Comparison of ENCODE assay signal across 18 cellular contexts in genomic region chr11:91178366-91178765, GRCh38.
A peak's percentile ranks its signal among the peaks of the same experiment; 100 is the strongest.
DNase-seq lines count a peak whose midpoint lies in the region; ATAC-seq, FAIRE-seq and TF ChIP-seq lines count a peak whose summit lies in the region.
"Had no signal": no experiment of that assay in that cellular context is flagged by ENCODE, and none has a peak within 500 bp of the region (broad histone marks: within the 10 kb centered on the region; RNA-seq: fewer than 3 reads in every experiment).

No MANE protein-coding gene starts in this region.

- POLR2A ChIA-PET in A549 (lab: Yijun Ruan, JAX), result no interaction called here

- TF ChIP-seq CTCF in A549 (IDR thresholded peaks at IDR 0.05) (no peak), brain microvascular endothelial cell (IDR thresholded peaks at IDR 0.05; ENCODE audit: low read depth, low read length, missing control alignments) (no peak), fibroblast of mammary gland (conservative IDR thresholded peaks at IDR 0.05; ENCODE audit: control insufficient read depth, insufficient read depth, low read depth, low read length) (no peak)

- no peak for TF ChIP-seq EP300 in A549 (IDR thresholded peaks at IDR 0.05)

- H3K4me1 ChIP-seq in A549, result 0 out of 3 replicates have a peak, but pooled peaks cover 3% of the 10 kb centered on the region
- no peaks in the 10 kb centered on the region for H3K4me1 ChIP-seq in right cardiac atrium (ENCODE audit: control insufficient read depth, insufficient read depth, low read length)
- H3K4me1 ChIP-seq: BE2C had no signal

- no peaks in the 10 kb centered on the region for H3K9me3 ChIP-seq in A549
- no peaks in the 10 kb centered on the region for H3K9me3 ChIP-seq in right cardiac atrium (ENCODE audit: control insufficient read depth, low read length)
- H3K9me3 ChIP-seq: BE2C had no signal

- in situ Hi-C loops in brain microvascular endothelial cell (cut with HindIII; ENCODE audit: low pct_ligation_motif_present, low sequenced_read_pairs), result no loop called here

- TF ChIP-seq POLR2A in A549 (IDR thresholded peaks at IDR 0.05; ENCODE audit: low read length), result no peak
- no peak for TF ChIP-seq POLR2A in GM18505 (IDR thresholded peaks at IDR 0.05; ENCODE audit: borderline replicate concordance, extremely low read depth, insufficient read depth, insufficient read length)

- FAIRE-seq in A549 (lab: Jason Lieb, UNC), result no peak
- FAIRE-seq: G401.6, GM12891 had no signal

- no peaks in the 10 kb centered on the region for H3K36me3 ChIP-seq in brain microvascular endothelial cell (replicated peaks)
- H3K36me3 ChIP-seq: BE2C had no signal

- no peak overlapping the region for H3K4me2 ChIP-seq in A549
- H3K4me2 ChIP-seq: GM23338 had no signal

- H3K27me3 ChIP-seq in brain microvascular endothelial cell (replicated peaks) (no peaks in the 10 kb centered on the region), right cardiac atrium (ENCODE audit: control insufficient read depth, insufficient read depth) (no peaks in the 10 kb centered on the region)
- H3K27me3 ChIP-seq: BE2C had no signal

- H3K4me3 ChIP-seq in A549 (no peak overlapping the region), brain microvascular endothelial cell (ENCODE audit: low read depth, low read length) (no peak overlapping the region), fibroblast of mammary gland (ENCODE audit: control insufficient read depth, low read depth, low read length) (no peak overlapping the region), right cardiac atrium (ENCODE audit: low read length) (no peak overlapping the region)
- H3K4me3 ChIP-seq: GM23338 had no signal

- WGBS in A549 (ENCODE audit: missing lambda C conversion rate), result 67% methylated on average over 1 of the region's 1 CpG
- WGBS in right cardiac atrium, result 62% methylated on average over 1 of the region's 1 CpG

- intact Hi-C loops in right cardiac atrium (cut with DNase I), result no loop called here

- no peak for DNase-seq in A549 (ENCODE audit: low read depth in 1 of 2, low spot score in 1 of 2)
- peak; percentile 38 for DNase-seq in LHCN-M2 (ENCODE audit: low read depth)
- peak; percentile 10 for DNase-seq in brain microvascular endothelial cell
- peak; percentile 5 for DNase-seq in fibroblast of mammary gland (ENCODE audit: low read depth)
- no peak for DNase-seq in stimulated activated CD4-positive, alpha-beta T cell treated with anti-CD3 and anti-CD28 coated beads, Interleukin-15, amount 100 ng/mL, for 24 hours
- no peak for DNase-seq in NCI-H345 treated with DMSO at 0.1 percent for 48 hours (lab: John Stamatoyannopoulos, UW; ENCODE audit: unreplicated experiment)
- DNase-seq in right cardiac atrium, result no peak
- DNase-seq: BE2C; CD4-positive, alpha-beta memory T cell; DMS153; DMS79 treated with DMSO at 0.1 percent for 48 hours; EL; H7 had no signal

- no peak for ATAC-seq in A549
- ATAC-seq in right cardiac atrium, result no peak
- ATAC-seq in GM18505 (IDR thresholded peaks at IDR 0.05; ENCODE audit: unreplicated experiment), result no peak
- ATAC-seq: GM23338 had no signal

- CTCF ChIA-PET in A549 (lab: Yijun Ruan, JAX), result no interaction called here

- no peak for TF ChIP-seq RAD21 in A549 (conservative IDR thresholded peaks at IDR 0.05 in 1 of 2, IDR thresholded peaks at IDR 0.05 in 1 of 2)

- H3K27ac ChIP-seq in A549 (no peak overlapping the region), brain microvascular endothelial cell (no peak overlapping the region), right cardiac atrium (ENCODE audit: low read length) (no peak overlapping the region)
- H3K27ac ChIP-seq: C4-2B had no signal

TF ChIP-seq in A549, 52 proteins besides CTCF, POLR2A, EP300 and RAD21:
- TF ChIP-seq, protein P1, sequence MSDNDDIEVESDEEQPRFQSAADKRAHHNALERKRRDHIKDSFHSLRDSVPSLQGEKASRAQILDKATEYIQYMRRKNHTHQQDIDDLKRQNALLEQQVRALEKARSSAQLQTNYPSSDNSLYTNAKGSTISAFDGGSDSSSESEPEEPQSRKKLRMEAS (IDR thresholded peaks at IDR 0.05), result no peak
- TF ChIP-seq, protein P2, sequence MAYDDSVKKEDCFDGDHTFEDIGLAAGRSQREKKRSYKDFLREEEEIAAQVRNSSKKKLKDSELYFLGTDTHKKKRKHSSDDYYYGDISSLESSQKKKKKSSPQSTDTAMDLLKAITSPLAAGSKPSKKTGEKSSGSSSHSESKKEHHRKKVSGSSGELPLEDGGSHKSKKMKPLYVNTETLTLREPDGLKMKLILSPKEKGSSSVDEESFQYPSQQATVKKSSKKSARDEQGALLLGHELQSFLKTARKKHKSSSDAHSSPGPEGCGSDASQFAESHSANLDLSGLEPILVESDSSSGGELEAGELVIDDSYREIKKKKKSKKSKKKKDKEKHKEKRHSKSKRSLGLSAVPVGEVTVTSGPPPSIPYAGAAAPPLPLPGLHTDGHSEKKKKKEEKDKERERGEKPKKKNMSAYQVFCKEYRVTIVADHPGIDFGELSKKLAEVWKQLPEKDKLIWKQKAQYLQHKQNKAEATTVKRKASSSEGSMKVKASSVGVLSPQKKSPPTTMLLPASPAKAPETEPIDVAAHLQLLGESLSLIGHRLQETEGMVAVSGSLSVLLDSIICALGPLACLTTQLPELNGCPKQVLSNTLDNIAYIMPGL (CRISPR knock-in tag; IDR thresholded peaks at IDR 0.05; ENCODE audit: borderline replicate concordance), result no peak
- TF ChIP-seq HOXB13 (CRISPR knock-in tag; IDR thresholded peaks at IDR 0.05; ENCODE audit: low read depth) (no peak), MAFK (IDR thresholded peaks at IDR 0.05; ENCODE audit: partially characterized antibody) (peak; percentile 17), HDAC2 (IDR thresholded peaks at IDR 0.05) (no peak), RARB (CRISPR knock-in tag; IDR thresholded peaks at IDR 0.05) (no peak)

Comparison
In these comparisons a context has a peak if more than half of its experiments do, and no peak if none do; other contexts are left out.
1. DNase-seq: peak in LHCN-M2 (single experiment), brain microvascular endothelial cell (single experiment) and fibroblast of mammary gland (single experiment); none in A549 (0 of 2), stimulated activated CD4-positive, alpha-beta T cell treated with anti-CD3 and anti-CD28 coated beads, Interleukin-15, amount 100 ng/mL, for 24 hours (single experiment), NCI-H345 treated with DMSO at 0.1 percent for 48 hours (single experiment) and right cardiac atrium (0 of 3).